9 cellular contexts compared by ENCODE assay signal in genomic region chr1:117658676-117659075, GRCh38. TPM values are rescaled to one million over a fixed set of nuclear protein-coding genes. Genes with fewer than 3 reads are reported as not detected.
DNase-seq lines count a peak whose midpoint lies in the region; ATAC-seq lines count a peak whose summit lies in the region.
"Had no signal": no experiment of that assay in that cellular context is flagged by ENCODE, and none has a peak within 500 bp of the region (broad histone marks: within the 10 kb centered on the region; RNA-seq: fewer than 3 reads in every experiment).

No MANE protein-coding gene starts in this region.

- no peak overlapping the region for H3K4me3 Mint-ChIP-seq in activated CD4-positive, alpha-beta memory T cell treated with anti-CD3 and anti-CD28 coated beads for 36 hours
- peak overlapping the region; percentile 12 to 86 (median 72) for H3K4me3 Mint-ChIP-seq in naive thymus-derived CD8-positive, alpha-beta T cell

- peaks cover 9% of the 10 kb centered on the region for H3K9me3 Mint-ChIP-seq in activated CD4-positive, alpha-beta memory T cell treated with anti-CD3 and anti-CD28 coated beads for 36 hours
- H3K9me3 Mint-ChIP-seq in naive thymus-derived CD8-positive, alpha-beta T cell, result peaks cover 0 to 24% (median 9%) of the 10 kb centered on the region in 9 donors

- H3K27me3 Mint-ChIP-seq in activated CD4-positive, alpha-beta memory T cell treated with anti-CD3 and anti-CD28 coated beads for 36 hours, result peaks cover 2% of the 10 kb centered on the region
- peaks cover 3 to 37% (median 16%) of the 10 kb centered on the region in 5 donors for H3K27me3 Mint-ChIP-seq in naive thymus-derived CD8-positive, alpha-beta T cell

- H3K36me3 Mint-ChIP-seq in activated CD4-positive, alpha-beta memory T cell treated with anti-CD3 and anti-CD28 coated beads for 36 hours, result peaks cover 8% of the 10 kb centered on the region
- peaks cover 0 to 13% (median 11%) of the 10 kb centered on the region in 3 donors for H3K36me3 Mint-ChIP-seq in naive thymus-derived CD8-positive, alpha-beta T cell

- intact Hi-C loops in activated CD4-positive, alpha-beta memory T cell treated with anti-CD3 and anti-CD28 coated beads for 36 hours (cut with micrococcal nuclease), result loop anchor here (5.0 kb wide), 1 partner anchor 921 kb away; no protein-coding TSS in a partner anchor

- peak; percentile 79 for DNase-seq in activated CD4-positive, alpha-beta memory T cell treated with anti-CD3 and anti-CD28 coated beads for 36 hours
- DNase-seq in naive thymus-derived CD8-positive, alpha-beta T cell, result peak; percentile 35 to 91 (median 84)
- DNase-seq in HUDEP-2 (lab: John Stamatoyannopoulos, UW; ENCODE audit: unreplicated experiment in 76 of 76) (no peak), mesenteric fat pad (ENCODE audit: low spot score) (no peak), DMS79 (lab: John Stamatoyannopoulos, UW) (no peak), mucosa of gallbladder (ENCODE audit: low spot score) (no peak)

- CTCF ChIA-PET in activated CD4-positive, alpha-beta memory T cell treated with anti-CD3 and anti-CD28 coated beads for 36 hours (lab: Charles Lee), result interaction anchor here (1.7 to 9.3 kb wide), 4 partner anchors 51 to 123 kb away, joined by 5 to 67 read pairs (median 7); no protein-coding TSS in a partner anchor

- peak overlapping the region; percentile 1 for H3K27ac Mint-ChIP-seq in activated CD4-positive, alpha-beta memory T cell treated with anti-CD3 and anti-CD28 coated beads for 36 hours
- peak overlapping the region; percentile 16 to 96 (median 82) for H3K27ac Mint-ChIP-seq in naive thymus-derived CD8-positive, alpha-beta T cell

- ATAC-seq in GM18502 (IDR thresholded peaks at IDR 0.05; ENCODE audit: poor library complexity, unreplicated experiment) (peak; percentile 34), HG03097 (IDR thresholded peaks at IDR 0.05; ENCODE audit: low FRiP score, unreplicated experiment) (peak; percentile 28)
- peak; percentile 59 to 73 for ATAC-seq in naive thymus-derived CD8-positive, alpha-beta T cell
- ATAC-seq: HCT116 had no signal

- POLR2A ChIA-PET in activated CD4-positive, alpha-beta memory T cell treated with anti-CD3 and anti-CD28 coated beads for 36 hours (lab: Charles Lee), result interaction anchor here (0.7 to 9.8 kb wide), 4 partner anchors 45 to 124 kb away, joined by 3 to 83 read pairs (median 4); partner anchors contain the start of gene TENT5C
- POLR2A ChIA-PET in naive thymus-derived CD8-positive, alpha-beta T cell (lab: Charles Lee), result interaction anchor here (1.1 to 5.6 kb wide), 5 partner anchors 16 to 124 kb away, joined by 3 to 37 read pairs (median 6); partner anchors contain the start of gene TENT5C

- peaks cover 94% of the 10 kb centered on the region for H3K4me1 Mint-ChIP-seq in activated CD4-positive, alpha-beta memory T cell treated with anti-CD3 and anti-CD28 coated beads for 36 hours (ENCODE audit: low read depth)
- H3K4me1 Mint-ChIP-seq in naive thymus-derived CD8-positive, alpha-beta T cell, result peaks cover 50 to 96% (median 83%) of the 10 kb centered on the region in 4 donors

RNA-seq across cellular contexts. Expression of gene TENT5C, which starts 52.8 kb away (rescaled TPM):
- total RNA-seq in activated CD4-positive, alpha-beta memory T cell treated with anti-CD3 and anti-CD28 coated beads for 36 hours, result 10 to 100 TPM; 13.8 to 14.0 TPM
- 1 to 10 TPM; 4.9 to 5.4 TPM for total RNA-seq in naive thymus-derived CD8-positive, alpha-beta T cell
- polyA plus RNA-seq in naive thymus-derived CD8-positive, alpha-beta T cell, result 10 to 100 TPM in 1 of 3 donors, under 1 TPM in 2; 0.19 to 16.2 (median 0.36) TPM
- total RNA-seq in mesenteric fat pad (2.5 TPM), mucosa of gallbladder (8.1 TPM)

Comparison
In these comparisons a context has a peak if more than half of its experiments do, and no peak if none do; other contexts are left out.
1. DNase-seq: peak in activated CD4-positive, alpha-beta memory T cell treated with anti-CD3 and anti-CD28 coated beads for 36 hours (single experiment) and naive thymus-derived CD8-positive, alpha-beta T cell (10 of 10); none in HUDEP-2 (0 of 76), mesenteric fat pad (single experiment), DMS79 (single experiment) and mucosa of gallbladder (single experiment).
2. Peak in every context shown above with its lines, with median percentiles within 50 percentile points of each other: ATAC-seq.